ENCODE assay signal across 8 cellular contexts in genomic region chr13:32316476-32316875, GRCh38. TPM values are rescaled to one million over a fixed set of nuclear protein-coding genes. Genes with fewer than 3 reads are reported as not detected.
DNase-seq lines count a peak whose midpoint lies in the region; FAIRE-seq and TF ChIP-seq lines count a peak whose summit lies in the region.

No MANE protein-coding gene starts in this region.

- H3K36me3 ChIP-seq in BLaER1 treated with 17β-estradiol and CSF1 and Interleukin-3, amounts not matched to agents 10 nM and 100 nM: peaks cover 0 to 37% (median 31%) of the 10 kb centered on the region in 11 experiments; a peak in 17 of 22 replicates
- H3K36me3 ChIP-seq in astrocyte (ENCODE audit: insufficient read depth, low read length) (no peaks in the 10 kb centered on the region), mucosa of rectum (ENCODE audit: control insufficient read depth in 2 of 2, insufficient read depth in 2 of 2, low read length in 2 of 2) (no peaks in the 10 kb centered on the region)

- H3K36me3 Mint-ChIP-seq in astrocyte (ENCODE audit: low read depth, unreplicated experiment): no peaks in the 10 kb centered on the region

- peak; percentile 23 to 24 for DNase-seq in Kasumi-1 (lab: John Stamatoyannopoulos, UW)
- no peak for DNase-seq in astrocyte (ENCODE audit: low read depth)
- DNase-seq in SW480 (ENCODE audit: low spot score): no peak
- DNase-seq in HCEC 1CT: no peak
- no peak for DNase-seq in NCI-H1436 (lab: John Stamatoyannopoulos, UW)
- no peak for DNase-seq in amniotic stem cell (lab: John Stamatoyannopoulos, UW)

- FAIRE-seq in astrocyte (lab: Jason Lieb, UNC): no peak

- peaks cover 18 to 35% (median 27%) of the 10 kb centered on the region in 10 experiments for H3K4me1 ChIP-seq in BLaER1 treated with 17β-estradiol and CSF1 and Interleukin-3, amounts not matched to agents 10 nM and 100 nM
- H3K4me1 ChIP-seq in astrocyte (ENCODE audit: insufficient read depth, low read length) (peaks cover 4% of the 10 kb centered on the region), mucosa of rectum (ENCODE audit: control insufficient read depth in 2 of 2, insufficient read depth in 2 of 2, low read length in 2 of 2) (peaks cover 0 to 2% of the 10 kb centered on the region in 2 donors)

- H3K4me1 Mint-ChIP-seq in astrocyte (ENCODE audit: low read depth, unreplicated experiment): no peaks in the 10 kb centered on the region

- H4K20me1 ChIP-seq in BLaER1 treated with 17β-estradiol and CSF1 and Interleukin-3, amounts not matched to agents 10 nM and 100 nM: no peaks in the 10 kb centered on the region
- H4K20me1 ChIP-seq in astrocyte (ENCODE audit: insufficient read depth, low read length): no peaks in the 10 kb centered on the region

- H3K27ac ChIP-seq in BLaER1 treated with 17β-estradiol and CSF1 and Interleukin-3, amounts not matched to agents 10 nM and 100 nM: peak overlapping the region; percentile 93 to 98 (median 97)
- H3K27ac ChIP-seq in astrocyte (ENCODE audit: low read depth, low read length) (peak overlapping the region; percentile 98), mucosa of rectum (ENCODE audit: low read depth in 2 of 2, low read length in 2 of 2) (peak overlapping the region; percentile 92 to 97)

- no peak for TF ChIP-seq CTCF in astrocyte (IDR thresholded peaks at IDR 0.05; ENCODE audit: insufficient read depth, low read depth, low read length)

- peak overlapping the region; percentile 88 for H3K27ac Mint-ChIP-seq in astrocyte (ENCODE audit: unreplicated experiment)

- peak overlapping the region; percentile 70 to 88 (median 80) for H3K4me3 ChIP-seq in BLaER1 treated with 17β-estradiol and CSF1 and Interleukin-3, amounts not matched to agents 10 nM and 100 nM
- H3K4me3 ChIP-seq in astrocyte (ENCODE audit: insufficient read depth, low read depth, low read length) (peak overlapping the region; percentile 94), mucosa of rectum (ENCODE audit: low read length in 2 of 2) (peak overlapping the region; percentile 81 to 96)

- H3K4me2 ChIP-seq in BLaER1 treated with 17β-estradiol and CSF1 and Interleukin-3, amounts not matched to agents 10 nM and 100 nM: peak overlapping the region; percentile 87 to 95 (median 91)
- H3K4me2 ChIP-seq in astrocyte (ENCODE audit: low read length): peak overlapping the region; percentile 96

- no peaks in the 10 kb centered on the region for H3K9me3 Mint-ChIP-seq in astrocyte (ENCODE audit: unreplicated experiment)

- peaks cover 6% of the 10 kb centered on the region for H3K79me2 ChIP-seq in astrocyte (ENCODE audit: insufficient read depth, low read length)

- no peaks in the 10 kb centered on the region for H3K27me3 ChIP-seq in BLaER1 treated with 17β-estradiol and CSF1 and Interleukin-3, amounts not matched to agents 10 nM and 100 nM
- H3K27me3 ChIP-seq in astrocyte (ENCODE audit: insufficient read depth, low read length) (no peaks in the 10 kb centered on the region), mucosa of rectum (ENCODE audit: control insufficient read depth in 2 of 2, insufficient read depth in 2 of 2, low read length in 2 of 2) (no peaks in the 10 kb centered on the region)

- H2AFZ ChIP-seq in astrocyte (ENCODE audit: low read depth, low read length): peak overlapping the region; percentile 98

- peak overlapping the region; percentile 88 to 96 (median 92) for H3K9ac ChIP-seq in BLaER1 treated with 17β-estradiol and CSF1 and Interleukin-3, amounts not matched to agents 10 nM and 100 nM
- H3K9ac ChIP-seq in astrocyte (ENCODE audit: low read length) (peak overlapping the region; percentile 98), mucosa of rectum (ENCODE audit: low read depth in 1 of 2, low read length in 2 of 2) (peak overlapping the region; percentile 93 to 97)

- H3K27me3 Mint-ChIP-seq in astrocyte (ENCODE audit: low read depth, unreplicated experiment): no peaks in the 10 kb centered on the region

- peaks cover 0 to 7% (median 4%) of the 10 kb centered on the region in 11 experiments; a peak in 8 of 22 replicates for H3K9me3 ChIP-seq in BLaER1 treated with 17β-estradiol and CSF1 and Interleukin-3, amounts not matched to agents 10 nM and 100 nM (replicated peaks in 1 of 11)
- H3K9me3 ChIP-seq in astrocyte (ENCODE audit: insufficient read depth, low read depth, low read length): no peaks in the 10 kb centered on the region
- H3K9me3 ChIP-seq in mucosa of rectum (ENCODE audit: control insufficient read depth in 2 of 2, low read length in 2 of 2): no peaks in the 10 kb centered on the region

- H3K4me3 Mint-ChIP-seq in astrocyte (ENCODE audit: unreplicated experiment): peak overlapping the region; percentile 91

RNA-seq across cellular contexts. Expression of gene BRCA2, which starts 1.2 kb away (rescaled TPM):
- 3.4 and 6.4 TPM in 2 replicates for total RNA-seq in astrocyte

RNA-seq across cellular contexts. Expression of gene ZAR1L, which starts 1.3 kb away (rescaled TPM):
- total RNA-seq in astrocyte: not detected in 2 replicates

Comparison
In these comparisons a context has a peak if more than half of its experiments do, and no peak if none do; other contexts are left out.
1. DNase-seq: peak in Kasumi-1 (2 of 2); none in astrocyte (single experiment), SW480 (single experiment), HCEC 1CT (single experiment), NCI-H1436 (single experiment) and amniotic stem cell (single experiment).
2. Peak in every context shown above with its lines, with median percentiles within 50 percentile points of each other: H3K27ac ChIP-seq, H3K4me3 ChIP-seq and H3K9ac ChIP-seq.